Comparison of ENCODE assay signal across 20 cellular contexts in genomic region chr14:95305145-95305544, GRCh38. TPM values are rescaled to one million over a fixed set of nuclear protein-coding genes. Genes with fewer than 3 reads are reported as not detected.
DNase-seq lines count a peak whose midpoint lies in the region; ATAC-seq and TF ChIP-seq lines count a peak whose summit lies in the region.
"Had no signal": no experiment of that assay in that cellular context is flagged by ENCODE, and none has a peak within 500 bp of the region (broad histone marks: within the 10 kb centered on the region; RNA-seq: fewer than 3 reads in every experiment).

No MANE protein-coding gene starts in this region.

- no peak overlapping the region for H3K4me2 ChIP-seq in mesenchymal stem cell (ENCODE audit: low read length, poor library complexity, severe bottlenecking)

- H2AK5ac ChIP-seq in mesenchymal stem cell (ENCODE audit: low read length, severe bottlenecking) = peak overlapping the region; percentile 34

- intact Hi-C loops in dorsolateral prefrontal cortex (cut with DNase I) (no loop called here), gastrocnemius medialis (cut with DNase I; ENCODE audit: low total_unique reads) (no loop called here)

- H3K27ac ChIP-seq in angular gyrus (ENCODE audit: low read depth, low read length) (peak overlapping the region; percentile 66), dorsolateral prefrontal cortex (peak overlapping the region; percentile 40 to 100 (median 97)), mesenchymal stem cell (ENCODE audit: low read length, poor library complexity, severe bottlenecking) (no peak overlapping the region), gastrocnemius medialis (no peak overlapping the region)
- H3K27ac ChIP-seq: BLaER1 treated with 17β-estradiol and CSF1 and Interleukin-3, amounts not matched to agents 10 nM and 100 nM; RWPE1 had no signal

- no peak for ATAC-seq in HG03442 (IDR thresholded peaks at IDR 0.05; ENCODE audit: unreplicated experiment)
- ATAC-seq in gastrocnemius medialis = no peak

- peaks cover 0 to 8% of the 10 kb centered on the region in 2 experiments for H3K36me3 ChIP-seq in mesenchymal stem cell (ENCODE audit: control insufficient read depth in 1 of 2, insufficient read depth in 2 of 2, low read depth in 1 of 2, low read length in 2 of 2)
- no peaks in the 10 kb centered on the region for H3K36me3 ChIP-seq in gastrocnemius medialis

- H2BK15ac ChIP-seq in mesenchymal stem cell (ENCODE audit: low read depth, poor library complexity, severe bottlenecking) = no peak overlapping the region

- peaks cover 42% of the 10 kb centered on the region for H3K79me1 ChIP-seq in mesenchymal stem cell (replicated peaks; ENCODE audit: low read length, poor library complexity, severe bottlenecking)

- WGBS in mesenchymal stem cell = 90% methylated on average over 7 of the region's 7 CpGs

- no peak overlapping the region for H3K14ac ChIP-seq in mesenchymal stem cell (ENCODE audit: low read length in 2 of 2)

- H3K9me3 ChIP-seq in mesenchymal stem cell (ENCODE audit: control insufficient read depth, low read length) = no peaks in the 10 kb centered on the region
- H3K9me3 ChIP-seq in gastrocnemius medialis = no peaks in the 10 kb centered on the region
- H3K9me3 ChIP-seq: Caco-2 had no signal

- H2BK12ac ChIP-seq in mesenchymal stem cell (ENCODE audit: low read length in 2 of 2) = no peak overlapping the region

- peaks cover 34% of the 10 kb centered on the region for H3K4me1 ChIP-seq in mesenchymal stem cell (ENCODE audit: control insufficient read depth, insufficient read depth, low read depth, low read length)
- no peaks in the 10 kb centered on the region for H3K4me1 ChIP-seq in gastrocnemius medialis
- H3K4me1 ChIP-seq: Caco-2 had no signal

- no peak overlapping the region for H3K9ac ChIP-seq in mesenchymal stem cell (ENCODE audit: low read length)
- H3K9ac ChIP-seq: BLaER1 treated with 17β-estradiol and CSF1 and Interleukin-3, amounts not matched to agents 10 nM and 100 nM had no signal

- H2AFZ ChIP-seq in mesenchymal stem cell (ENCODE audit: low read depth, low read length) = no peak overlapping the region

- no peak overlapping the region for H4K91ac ChIP-seq in mesenchymal stem cell (ENCODE audit: low read length)

- H2BK120ac ChIP-seq in mesenchymal stem cell (ENCODE audit: low read depth, low read length) = no peak overlapping the region

- H3K23ac ChIP-seq in mesenchymal stem cell (ENCODE audit: low read length in 2 of 2) = no peak overlapping the region

- TF ChIP-seq CTCF in dorsolateral prefrontal cortex (IDR thresholded peaks at IDR 0.05 in 54 of 56, conservative IDR thresholded peaks at IDR 0.05 in 2 of 56; ENCODE audit: low read depth in 1 of 56, partially characterized antibody in 56 of 56) (peak in 1 of 56 donors; percentile 9), gastrocnemius medialis (IDR thresholded peaks at IDR 0.05 in 4 of 5, conservative IDR thresholded peaks at IDR 0.05 in 1 of 5) (no peak)

- no peak overlapping the region for H4K8ac ChIP-seq in mesenchymal stem cell (ENCODE audit: low read length)

- H2BK5ac ChIP-seq in mesenchymal stem cell (ENCODE audit: low read depth, low read length, poor library complexity, severe bottlenecking) = no peak overlapping the region

- TF ChIP-seq POLR2A in gastrocnemius medialis (IDR thresholded peaks at IDR 0.05) = no peak

- H3K4me3 ChIP-seq in dorsolateral prefrontal cortex = peak overlapping the region in 12 of 59 donors; percentile 2 to 43 (median 8)
- no peak overlapping the region for H3K4me3 ChIP-seq in mesenchymal stem cell (ENCODE audit: insufficient read depth in 1 of 2, low read depth in 1 of 2, low read length in 2 of 2)
- H3K4me3 ChIP-seq in gastrocnemius medialis = no peak overlapping the region
- H3K4me3 ChIP-seq: BLaER1 treated with 17β-estradiol and CSF1 and Interleukin-3, amounts not matched to agents 10 nM and 100 nM had no signal

- DNase-seq in dorsolateral prefrontal cortex = peak in 6 of 10 donors; percentile 61 to 82 (median 76)
- DNase-seq in mesenchymal stem cell = no peak
- DNase-seq in putamen (ENCODE audit: low spot score) = peak; percentile 66
- no peak for DNase-seq in DMS114 treated with DMSO at 0.1 percent for 48 hours (lab: John Stamatoyannopoulos, UW; ENCODE audit: unreplicated experiment)
- no peak for DNase-seq in NOMO-1 treated with dmso at 0.1 percent for 144 hours (lab: John Stamatoyannopoulos, UW; ENCODE audit: unreplicated experiment)
- no peak for DNase-seq in gastrocnemius medialis
- DNase-seq: Caco-2; CD4-positive, alpha-beta memory T cell; DMS 273 treated with DMSO at 0.1 percent for 48 hours; H7; KBM-7; NCI-H1092; NCI-H1436 treated with DMSO at 0.1 percent for 48 hours; NCI-H1930; SHP77 treated with DMSO at 0.1 percent for 48 hours had no signal

- H3K27me3 ChIP-seq in dorsolateral prefrontal cortex = no peaks in the 10 kb centered on the region
- peaks cover 0 to 21% of the 10 kb centered on the region in 2 experiments for H3K27me3 ChIP-seq in mesenchymal stem cell (ENCODE audit: control insufficient read depth in 1 of 2, insufficient read depth in 1 of 2, low read length in 2 of 2)
- no peaks in the 10 kb centered on the region for H3K27me3 ChIP-seq in gastrocnemius medialis

- H3K18ac ChIP-seq in mesenchymal stem cell (ENCODE audit: low read depth in 1 of 2, low read length in 2 of 2) = no peak overlapping the region

- H3K4ac ChIP-seq in mesenchymal stem cell (ENCODE audit: low read depth in 1 of 2, low read length in 2 of 2) = no peak overlapping the region

- in situ Hi-C loops in gastrocnemius medialis (cut with MboI; ENCODE audit: low sequenced_read_pairs in 4 of 4) = no loop called here

RNA-seq across cellular contexts. Expression of gene CLMN, which starts 14.6 kb away (rescaled TPM):
- total RNA-seq in dorsolateral prefrontal cortex (100 to 1,000 TPM in 37 of 120 experiments, 10 to 100 TPM in 83; 22.3 to 262 (median 78.6) TPM), gastrocnemius medialis (1 to 10 TPM; 3.8 to 8.8 (median 5.8) TPM)
- polyA plus RNA-seq in mesenchymal stem cell (2013, experiment 1 of 2) = 1.9 TPM
- 1.6 TPM for polyA plus RNA-seq in mesenchymal stem cell (2013, experiment 2 of 2)
- total RNA-seq: G401 had no signal

Comparison
In these comparisons a context has a peak if more than half of its experiments do, and no peak if none do; other contexts are left out.
1. H3K27ac ChIP-seq: peak in angular gyrus (single experiment) and dorsolateral prefrontal cortex (59 of 59); none in mesenchymal stem cell (single experiment) and gastrocnemius medialis (0 of 4).
2. DNase-seq: peak in dorsolateral prefrontal cortex (6 of 10) and putamen (single experiment); none in mesenchymal stem cell (single experiment), DMS114 treated with DMSO at 0.1 percent for 48 hours (single experiment), NOMO-1 treated with dmso at 0.1 percent for 144 hours (single experiment) and gastrocnemius medialis (0 of 2).